ENCODE assay signal across 2 cellular contexts in the genomic region with DNA sequence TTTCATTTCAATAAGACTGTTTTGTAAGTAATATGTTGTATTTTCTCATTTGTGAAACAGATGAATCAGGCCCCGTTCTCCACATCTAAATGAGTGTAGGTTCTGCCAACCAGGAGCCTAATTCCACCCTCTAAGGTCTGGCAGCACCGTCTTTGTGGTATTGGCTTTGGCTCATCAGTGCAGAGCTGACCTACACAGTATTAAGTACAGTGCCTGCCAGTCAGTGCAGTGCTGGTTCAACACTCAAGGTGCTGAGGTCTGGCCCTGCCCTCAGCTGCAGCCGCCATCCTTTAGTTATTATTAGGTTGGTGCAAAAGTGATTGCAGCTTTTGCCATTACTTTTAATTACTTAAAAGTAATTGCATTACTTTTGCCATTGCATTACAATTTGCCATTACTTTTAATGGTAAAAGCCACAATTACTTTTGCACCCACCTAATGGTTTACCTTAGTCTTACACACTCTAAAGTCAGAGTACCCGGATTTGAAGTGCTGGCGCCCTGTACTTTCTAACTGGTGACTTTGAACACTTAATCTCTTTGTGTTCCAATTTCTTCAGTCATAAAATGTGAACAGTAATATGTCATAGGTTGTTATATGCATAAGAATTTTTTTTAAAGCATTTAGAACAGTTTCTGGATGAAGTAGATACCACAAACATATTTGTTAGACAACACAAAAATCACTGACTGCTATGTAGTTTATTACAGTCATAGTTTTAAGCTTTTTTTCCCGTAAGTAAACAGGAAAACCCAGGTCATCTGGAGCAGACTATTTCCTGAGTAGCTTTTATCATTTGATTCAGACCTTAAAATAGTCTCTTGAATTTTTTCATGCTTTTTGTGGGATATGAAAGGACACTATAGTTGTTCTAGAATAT.
TF ChIP-seq lines count a peak whose summit lies in the region.

No MANE protein-coding gene starts in this region.

TF ChIP-seq in liver, 16 proteins besides CTCF, POLR2A, EP300 and RAD21:
- no peak for TF ChIP-seq FOXA1 (IDR thresholded peaks at IDR 0.05)
- TF ChIP-seq HNF4A (conservative IDR thresholded peaks at IDR 0.05), result no peak
- TF ChIP-seq NR2F2 (IDR thresholded peaks at IDR 0.05), result peak; percentile 51
- no peak for TF ChIP-seq REST (IDR thresholded peaks at IDR 0.05)

TF ChIP-seq in HepG2, 621 proteins besides CTCF, POLR2A, EP300 and RAD21:
- TF ChIP-seq LRRFIP1 (CRISPR knock-in tag; conservative IDR thresholded peaks at IDR 0.05) (no peak), NFKBIZ (CRISPR knock-in tag; IDR thresholded peaks at IDR 0.05) (no peak), ZNF674 (CRISPR knock-in tag; IDR thresholded peaks at IDR 0.05; ENCODE audit: low read depth) (no peak), ZNF567 (CRISPR knock-in tag; IDR thresholded peaks at IDR 0.05; ENCODE audit: borderline replicate concordance) (no peak), ZNF589 (CRISPR knock-in tag; conservative IDR thresholded peaks at IDR 0.05) (no peak), SPEN (CRISPR knock-in tag; IDR thresholded peaks at IDR 0.05; ENCODE audit: low read depth) (no peak), ZFAT (CRISPR knock-in tag; conservative IDR thresholded peaks at IDR 0.05) (no peak), ONECUT2 (CRISPR knock-in tag; IDR thresholded peaks at IDR 0.05) (no peak), ZNF747 (CRISPR knock-in tag; IDR thresholded peaks at IDR 0.05; ENCODE audit: borderline replicate concordance) (no peak), ZNF878 (CRISPR knock-in tag; IDR thresholded peaks at IDR 0.05) (no peak), ZMYM4 (CRISPR knock-in tag; IDR thresholded peaks at IDR 0.05) (no peak), MAFF (IDR thresholded peaks at IDR 0.05; ENCODE audit: low read depth, low read length) (no peak), BRD4 (CRISPR knock-in tag; IDR thresholded peaks at IDR 0.05) (no peak), GABPA (IDR thresholded peaks at IDR 0.05; ENCODE audit: low read depth, low read length) (no peak), GABPA (CRISPR knock-in tag; IDR thresholded peaks at IDR 0.05; ENCODE audit: low read depth) (no peak), POLR2AphosphoS5 (IDR thresholded peaks at IDR 0.05; ENCODE audit: low read depth, low read length) (no peak), ZNF263 (CRISPR knock-in tag; IDR thresholded peaks at IDR 0.05) (no peak), ZNF644 (CRISPR knock-in tag; IDR thresholded peaks at IDR 0.05; ENCODE audit: low read depth) (no peak)
- TF ChIP-seq, protein P1, sequence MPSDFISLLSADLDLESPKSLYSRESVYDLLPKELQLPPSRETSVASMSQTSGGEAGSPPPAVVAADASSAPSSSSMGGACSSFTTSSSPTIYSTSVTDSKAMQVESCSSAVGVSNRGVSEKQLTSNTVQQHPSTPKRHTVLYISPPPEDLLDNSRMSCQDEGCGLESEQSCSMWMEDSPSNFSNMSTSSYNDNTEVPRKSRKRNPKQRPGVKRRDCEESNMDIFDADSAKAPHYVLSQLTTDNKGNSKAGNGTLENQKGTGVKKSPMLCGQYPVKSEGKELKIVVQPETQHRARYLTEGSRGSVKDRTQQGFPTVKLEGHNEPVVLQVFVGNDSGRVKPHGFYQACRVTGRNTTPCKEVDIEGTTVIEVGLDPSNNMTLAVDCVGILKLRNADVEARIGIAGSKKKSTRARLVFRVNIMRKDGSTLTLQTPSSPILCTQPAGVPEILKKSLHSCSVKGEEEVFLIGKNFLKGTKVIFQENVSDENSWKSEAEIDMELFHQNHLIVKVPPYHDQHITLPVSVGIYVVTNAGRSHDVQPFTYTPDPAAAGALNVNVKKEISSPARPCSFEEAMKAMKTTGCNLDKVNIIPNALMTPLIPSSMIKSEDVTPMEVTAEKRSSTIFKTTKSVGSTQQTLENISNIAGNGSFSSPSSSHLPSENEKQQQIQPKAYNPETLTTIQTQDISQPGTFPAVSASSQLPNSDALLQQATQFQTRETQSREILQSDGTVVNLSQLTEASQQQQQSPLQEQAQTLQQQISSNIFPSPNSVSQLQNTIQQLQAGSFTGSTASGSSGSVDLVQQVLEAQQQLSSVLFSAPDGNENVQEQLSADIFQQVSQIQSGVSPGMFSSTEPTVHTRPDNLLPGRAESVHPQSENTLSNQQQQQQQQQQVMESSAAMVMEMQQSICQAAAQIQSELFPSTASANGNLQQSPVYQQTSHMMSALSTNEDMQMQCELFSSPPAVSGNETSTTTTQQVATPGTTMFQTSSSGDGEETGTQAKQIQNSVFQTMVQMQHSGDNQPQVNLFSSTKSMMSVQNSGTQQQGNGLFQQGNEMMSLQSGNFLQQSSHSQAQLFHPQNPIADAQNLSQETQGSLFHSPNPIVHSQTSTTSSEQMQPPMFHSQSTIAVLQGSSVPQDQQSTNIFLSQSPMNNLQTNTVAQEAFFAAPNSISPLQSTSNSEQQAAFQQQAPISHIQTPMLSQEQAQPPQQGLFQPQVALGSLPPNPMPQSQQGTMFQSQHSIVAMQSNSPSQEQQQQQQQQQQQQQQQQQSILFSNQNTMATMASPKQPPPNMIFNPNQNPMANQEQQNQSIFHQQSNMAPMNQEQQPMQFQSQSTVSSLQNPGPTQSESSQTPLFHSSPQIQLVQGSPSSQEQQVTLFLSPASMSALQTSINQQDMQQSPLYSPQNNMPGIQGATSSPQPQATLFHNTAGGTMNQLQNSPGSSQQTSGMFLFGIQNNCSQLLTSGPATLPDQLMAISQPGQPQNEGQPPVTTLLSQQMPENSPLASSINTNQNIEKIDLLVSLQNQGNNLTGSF (CRISPR knock-in tag; IDR thresholded peaks at IDR 0.05), result no peak
